ENCODE assay signal across 1 cellular context in the genomic region with DNA sequence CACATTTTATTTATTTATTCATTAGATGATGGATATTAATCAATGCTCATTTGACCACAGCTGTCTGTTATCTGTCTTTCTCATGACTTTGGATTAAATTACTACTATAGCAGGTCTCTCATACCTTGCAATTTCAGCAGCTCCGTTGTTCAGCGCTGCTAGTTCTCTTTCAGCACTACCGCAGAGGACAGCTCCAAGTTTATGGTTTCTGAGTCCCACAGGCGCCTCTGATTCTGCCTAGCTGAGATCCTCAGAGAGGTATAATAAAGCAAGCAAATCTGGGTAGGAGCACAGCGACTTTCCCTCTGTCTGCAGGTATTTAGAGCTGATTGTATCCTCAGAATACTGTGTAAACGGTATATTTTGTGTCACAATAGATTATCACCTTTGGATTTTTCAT.
TF ChIP-seq lines count a peak whose summit lies in the region.

No MANE protein-coding gene starts in this region.

TF ChIP-seq in K562, 482 proteins besides CTCF, POLR2A, EP300 and RAD21 (continued from another document):
- TF ChIP-seq, protein P1, sequence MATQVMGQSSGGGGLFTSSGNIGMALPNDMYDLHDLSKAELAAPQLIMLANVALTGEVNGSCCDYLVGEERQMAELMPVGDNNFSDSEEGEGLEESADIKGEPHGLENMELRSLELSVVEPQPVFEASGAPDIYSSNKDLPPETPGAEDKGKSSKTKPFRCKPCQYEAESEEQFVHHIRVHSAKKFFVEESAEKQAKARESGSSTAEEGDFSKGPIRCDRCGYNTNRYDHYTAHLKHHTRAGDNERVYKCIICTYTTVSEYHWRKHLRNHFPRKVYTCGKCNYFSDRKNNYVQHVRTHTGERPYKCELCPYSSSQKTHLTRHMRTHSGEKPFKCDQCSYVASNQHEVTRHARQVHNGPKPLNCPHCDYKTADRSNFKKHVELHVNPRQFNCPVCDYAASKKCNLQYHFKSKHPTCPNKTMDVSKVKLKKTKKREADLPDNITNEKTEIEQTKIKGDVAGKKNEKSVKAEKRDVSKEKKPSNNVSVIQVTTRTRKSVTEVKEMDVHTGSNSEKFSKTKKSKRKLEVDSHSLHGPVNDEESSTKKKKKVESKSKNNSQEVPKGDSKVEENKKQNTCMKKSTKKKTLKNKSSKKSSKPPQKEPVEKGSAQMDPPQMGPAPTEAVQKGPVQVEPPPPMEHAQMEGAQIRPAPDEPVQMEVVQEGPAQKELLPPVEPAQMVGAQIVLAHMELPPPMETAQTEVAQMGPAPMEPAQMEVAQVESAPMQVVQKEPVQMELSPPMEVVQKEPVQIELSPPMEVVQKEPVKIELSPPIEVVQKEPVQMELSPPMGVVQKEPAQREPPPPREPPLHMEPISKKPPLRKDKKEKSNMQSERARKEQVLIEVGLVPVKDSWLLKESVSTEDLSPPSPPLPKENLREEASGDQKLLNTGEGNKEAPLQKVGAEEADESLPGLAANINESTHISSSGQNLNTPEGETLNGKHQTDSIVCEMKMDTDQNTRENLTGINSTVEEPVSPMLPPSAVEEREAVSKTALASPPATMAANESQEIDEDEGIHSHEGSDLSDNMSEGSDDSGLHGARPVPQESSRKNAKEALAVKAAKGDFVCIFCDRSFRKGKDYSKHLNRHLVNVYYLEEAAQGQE (CRISPR knock-in tag; IDR thresholded peaks at IDR 0.05; ENCODE audit: low read depth), result 0 out of 2 replicates have a peak, but pooled peaks have one; percentile 65
- TF ChIP-seq, protein P2, sequence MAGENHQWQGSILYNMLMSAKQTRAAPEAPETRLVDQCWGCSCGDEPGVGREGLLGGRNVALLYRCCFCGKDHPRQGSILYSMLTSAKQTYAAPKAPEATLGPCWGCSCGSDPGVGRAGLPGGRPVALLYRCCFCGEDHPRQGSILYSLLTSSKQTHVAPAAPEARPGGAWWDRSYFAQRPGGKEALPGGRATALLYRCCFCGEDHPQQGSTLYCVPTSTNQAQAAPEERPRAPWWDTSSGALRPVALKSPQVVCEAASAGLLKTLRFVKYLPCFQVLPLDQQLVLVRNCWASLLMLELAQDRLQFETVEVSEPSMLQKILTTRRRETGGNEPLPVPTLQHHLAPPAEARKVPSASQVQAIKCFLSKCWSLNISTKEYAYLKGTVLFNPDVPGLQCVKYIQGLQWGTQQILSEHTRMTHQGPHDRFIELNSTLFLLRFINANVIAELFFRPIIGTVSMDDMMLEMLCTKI (IDR thresholded peaks at IDR 0.05; ENCODE audit: partially characterized antibody), result no peak
- TF ChIP-seq EWSR1 (IDR thresholded peaks at IDR 0.05; ENCODE audit: borderline replicate concordance, low read depth, partially characterized antibody), result no peak
- 0 out of 2 replicates have a peak, but pooled peaks have one; percentile 42 for TF ChIP-seq MIER1 (IDR thresholded peaks at IDR 0.05; ENCODE audit: low read depth)
